ENCODE assay signal across 20 cellular contexts in genomic region chr3:38255627-38256026, GRCh38. TPM values are rescaled to one million over a fixed set of nuclear protein-coding genes. Genes with fewer than 3 reads are reported as not detected.
"Had no signal": no experiment of that assay in that cellular context is flagged by ENCODE, and none has a peak within 500 bp of the region (broad histone marks: within the 10 kb centered on the region; RNA-seq: fewer than 3 reads in every experiment).

No MANE protein-coding gene starts in this region.

- H3K4me1 Mint-ChIP-seq: nephron had no signal

- H3K4me3 Mint-ChIP-seq: activated naive CD4-positive, alpha-beta T cell treated with anti-CD3 and anti-CD28 coated beads, Interleukin-2, amount 10 ng/mL, durations not matched to agents 7 days and 5 days; effector memory CD8-positive, alpha-beta T cell; mesothelial cell of epicardium; nephron; stimulated activated naive CD8-positive, alpha-beta T cell treated with anti-CD3 and anti-CD28 coated beads, Interleukin-15, amount 100 ng/mL, for 72 hours; type B pancreatic cell had no signal

- H3K27ac Mint-ChIP-seq: activated naive CD4-positive, alpha-beta T cell treated with anti-CD3 and anti-CD28 coated beads, Interleukin-2, amount 10 ng/mL, durations not matched to agents 7 days and 5 days; mesothelial cell of epicardium; nephron; stimulated activated naive CD8-positive, alpha-beta T cell treated with anti-CD3 and anti-CD28 coated beads, Interleukin-15, amount 100 ng/mL, for 72 hours; type B pancreatic cell had no signal

- DNase-seq: activated CD4-positive, alpha-beta T cell treated with anti-CD3 and anti-CD28 coated beads, Interleukin-2, amount 50 U/mL, for 1 hour; activated CD4-positive, CD25-positive, alpha-beta regulatory T cell treated with anti-CD3 and anti-CD28 coated beads, Interleukin-2, amount 50 U/mL, for 72 hours; activated effector memory CD4-positive, alpha-beta T cell treated with Interleukin-2 at 50 U/mL for 16 hours; activated naive CD4-positive, alpha-beta T cell treated with anti-CD3 and anti-CD28 coated beads, Interleukin-2, amount 10 ng/mL, durations not matched to agents 7 days and 5 days; effector memory CD8-positive, alpha-beta T cell; heart left ventricle; left lung; SJCRH30; stimulated activated CD4-positive, alpha-beta T cell treated with anti-CD3 and anti-CD28 coated beads, Interleukin-12 subunit alpha, Interleukin-12 subunit beta, amount 100 ng/mL, for 4 hours; stimulated activated CD4-positive, alpha-beta T cell treated with anti-CD3 and anti-CD28 coated beads, Interleukin-2, amount 100 ng/mL, for 24 hours; stimulated activated naive CD8-positive, alpha-beta T cell treated with anti-CD3 and anti-CD28 coated beads, Interleukin-15, amount 100 ng/mL, for 72 hours; testis had no signal

- ATAC-seq: effector memory CD8-positive, alpha-beta T cell; gastroesophageal sphincter; heart left ventricle; left lung had no signal

- H3K27me3 Mint-ChIP-seq: activated naive CD4-positive, alpha-beta T cell treated with anti-CD3 and anti-CD28 coated beads, Interleukin-2, amount 10 ng/mL, durations not matched to agents 7 days and 5 days; effector memory CD8-positive, alpha-beta T cell; stimulated activated naive CD8-positive, alpha-beta T cell treated with anti-CD3 and anti-CD28 coated beads, Interleukin-15, amount 100 ng/mL, for 72 hours; type B pancreatic cell had no signal

- H3K9me3 Mint-ChIP-seq: activated naive CD4-positive, alpha-beta T cell treated with anti-CD3 and anti-CD28 coated beads, Interleukin-2, amount 10 ng/mL, durations not matched to agents 7 days and 5 days; effector memory CD8-positive, alpha-beta T cell; mesothelial cell of epicardium; nephron; stimulated activated naive CD8-positive, alpha-beta T cell treated with anti-CD3 and anti-CD28 coated beads, Interleukin-15, amount 100 ng/mL, for 72 hours; type B pancreatic cell had no signal

RNA-seq across cellular contexts. Expression of gene SLC22A13, which starts 10.0 kb away (rescaled TPM):
- total RNA-seq: kidney epithelial cell had no signal

RNA-seq across cellular contexts. Expression of gene SLC22A14, which starts 26.5 kb away (rescaled TPM):
- total RNA-seq: dermis microvascular lymphatic vessel endothelial cell; lung microvascular endothelial cell; SJCRH30; T-helper 1 cell treated with Interleukin-12 subunit alpha and Interleukin-12 subunit beta and Interleukin-4 antibody, amounts not matched to agents 30 ng/mL and 1 ng/mL, for 36 hours had no signal
